ENCODE assay signal across 8 cellular contexts in the genomic region with DNA sequence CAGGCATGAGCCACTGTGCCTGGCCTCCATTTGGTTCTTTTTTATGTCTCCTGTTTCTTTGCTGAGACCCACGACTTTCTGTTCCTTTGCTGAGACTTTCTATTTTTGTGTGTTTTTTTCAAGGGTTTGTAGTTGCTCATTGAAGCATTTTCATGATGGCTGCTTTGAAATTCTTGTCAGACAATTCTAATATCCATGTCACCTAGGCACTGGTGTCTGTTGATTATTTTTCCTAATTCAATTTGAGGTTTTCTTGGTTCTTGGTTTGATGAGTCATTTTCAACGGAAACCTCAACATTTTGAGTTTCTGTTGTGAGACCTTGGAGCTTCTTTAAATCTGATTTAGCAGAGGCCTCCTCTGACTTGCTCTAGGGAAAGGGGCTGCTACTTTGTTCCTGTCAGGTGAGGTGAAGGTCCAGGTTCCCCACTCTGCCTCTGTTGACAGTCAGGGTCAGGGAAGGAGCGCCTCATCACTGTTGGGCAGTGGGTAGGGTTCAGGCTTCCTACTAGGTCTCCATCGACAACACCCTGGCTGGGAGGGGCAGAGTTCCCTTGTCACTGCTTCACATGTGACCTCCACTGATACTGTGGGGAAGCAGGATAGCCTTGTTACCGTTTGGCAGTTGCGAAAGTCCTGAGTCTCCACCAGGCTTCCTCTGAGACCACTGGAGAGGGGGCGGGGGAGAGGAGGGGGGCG.
DNase-seq lines count a peak whose midpoint lies in the region; ATAC-seq, FAIRE-seq and TF ChIP-seq lines count a peak whose summit lies in the region.

No MANE protein-coding gene starts in this region.

- peak overlapping the region; percentile 32 for H3K4me3 Mint-ChIP-seq in T-helper 17 cell

- 20% methylated on average over 5 of the region's 8 CpGs for WGBS in GM12878 (ENCODE audit: insufficient coverage, insufficient replicate concordance, low lambda C conversion rate, missing lambda C conversion rate)

- CTCF ChIA-PET in GM12878 (lab: Yijun Ruan, JAX): interaction anchor here (0.6 to 3.1 kb wide), 8 partner anchors 10 to 406 kb away, joined by 3 to 12 read pairs (median 4); a partner anchor contains a TSS

- no peaks in the 10 kb centered on the region for H3K79me2 ChIP-seq in GM12878 (ENCODE audit: control insufficient read depth, insufficient read depth, low read length)

- FAIRE-seq in GM12878 (lab: Jason Lieb, UNC): peak; percentile 74

- H3K27me3 ChIP-seq in GM12878 (replicated peaks in 1 of 2; ENCODE audit: control insufficient read depth in 2 of 2, insufficient read depth in 2 of 2, low read length in 1 of 2): no peaks in the 10 kb centered on the region; a peak in 1 of 4 replicates
- H3K27me3 ChIP-seq in lower lobe of right lung (ENCODE audit: low read depth): no peaks in the 10 kb centered on the region
- no peaks in the 10 kb centered on the region for H3K27me3 ChIP-seq in subcutaneous abdominal adipose tissue (ENCODE audit: control insufficient read depth in 5 of 5, insufficient read depth in 4 of 5, low read length in 5 of 5)

- H2AFZ ChIP-seq in GM12878 (ENCODE audit: control insufficient read depth, low read depth, low read length): peak overlapping the region; percentile 61

- peaks cover 31% of the 10 kb centered on the region for H3K4me1 Mint-ChIP-seq in T-helper 17 cell

- peak overlapping the region; percentile 73 for H3K4me2 ChIP-seq in GM12878 (ENCODE audit: control insufficient read depth, insufficient read depth)

- DNase-seq in GDM1 (lab: John Stamatoyannopoulos, UW) (peak; percentile 82), T-helper 17 cell (peak in 1 of 3 donors; percentile 14), GM12878 (ENCODE audit: low read depth, low spot score) (peak; percentile 59), lower lobe of right lung (peak; percentile 67), NCI-H1694 (lab: John Stamatoyannopoulos, UW) (no peak), HPDE6-E6E7 (ENCODE audit: extremely low spot score) (no peak)

- SMC1A ChIA-PET in GM12878 (lab: Charles Lee; ENCODE audit: uncharacterized antibody, unreplicated experiment): interaction anchor here (0.9 to 1.1 kb wide), 2 partner anchors 69 to 71 kb away, joined by 3 to 4 read pairs; no protein-coding TSS in a partner anchor

- intact Hi-C loops in GM12878 (cut with micrococcal nuclease; ENCODE audit: unreplicated experiment): loop anchor here (5.0 to 10.0 kb wide), 2 partner anchors 295 to 398 kb away; a partner anchor contains a TSS
- intact Hi-C loops in lower lobe of right lung (cut with DNase I): no loop called here

- H3K27ac ChIP-seq in GM12878 (ENCODE audit: control insufficient read depth, insufficient read depth) (peak overlapping the region; percentile 66), lower lobe of right lung (peak overlapping the region; percentile 64), subcutaneous abdominal adipose tissue (ENCODE audit: low read depth, low read length) (peak overlapping the region; percentile 44)

- in situ Hi-C loops in GM12878 (cut with MboI): no loop called here

- TF ChIP-seq POLR2A in GM12878 (IDR thresholded peaks at IDR 0.05; ENCODE audit: low read depth, low read length): no peak; the same call in 1 of the 2 replicates

- no peaks in the 10 kb centered on the region for H4K20me1 ChIP-seq in GM12878 (ENCODE audit: control insufficient read depth, insufficient read depth)

- H3K9ac ChIP-seq in GM12878 (ENCODE audit: control insufficient read depth, insufficient read depth, low read length): peak overlapping the region; percentile 15; the same call in 1 of the 2 replicates
- peak overlapping the region in 1 of 5 donors; percentile 42 for H3K9ac ChIP-seq in subcutaneous abdominal adipose tissue (ENCODE audit: low read length in 5 of 5)

- H3K9me3 ChIP-seq in T-helper 17 cell (ENCODE audit: control insufficient read depth, low read length, poor library complexity, severe bottlenecking) (no peaks in the 10 kb centered on the region), GM12878 (replicated peaks; ENCODE audit: control insufficient read depth, insufficient read depth, low read length) (no peaks in the 10 kb centered on the region), lower lobe of right lung (no peaks in the 10 kb centered on the region), subcutaneous abdominal adipose tissue (ENCODE audit: control insufficient read depth in 5 of 5, low read length in 5 of 5) (no peaks in the 10 kb centered on the region)

- H3K27ac Mint-ChIP-seq in T-helper 17 cell: peak overlapping the region; percentile 79

- H3K36me3 ChIP-seq in GM12878 (ENCODE audit: control insufficient read depth in 2 of 2, insufficient read depth in 2 of 2, low read length in 1 of 2) (no peaks in the 10 kb centered on the region), lower lobe of right lung (no peaks in the 10 kb centered on the region), subcutaneous abdominal adipose tissue (ENCODE audit: control insufficient read depth in 5 of 5, insufficient read depth in 5 of 5, low read length in 5 of 5) (no peaks in the 10 kb centered on the region)

- ATAC-seq in HG03175 (IDR thresholded peaks at IDR 0.05; ENCODE audit: unreplicated experiment) (peak; percentile 64), T-helper 17 cell (peak; percentile 73), GM12878 (peak; percentile 77), lower lobe of right lung (peak; percentile 71 to 76)

- H3K4me3 ChIP-seq in GM12878 (no peak overlapping the region; the same call in 1 of the 2 replicates), lower lobe of right lung (no peak overlapping the region), subcutaneous abdominal adipose tissue (ENCODE audit: low read depth in 1 of 5, low read length in 5 of 5) (peak overlapping the region in 1 of 5 donors; percentile 39)

- TF ChIP-seq CTCF in GM12878 (IDR thresholded peaks at IDR 0.05 in 2 of 3, conservative IDR thresholded peaks at IDR 0.05 in 1 of 3; ENCODE audit: control insufficient read depth in 2 of 3, extremely low read depth in 1 of 3, insufficient read depth in 1 of 3, low read depth in 3 of 3, low read length in 3 of 3): no peak
- TF ChIP-seq CTCF in lower lobe of right lung (IDR thresholded peaks at IDR 0.05): no peak

- POLR2A ChIA-PET in GM12878 (lab: Charles Lee): interaction anchor here (0.7 to 1.7 kb wide), 3 partner anchors 262 to 485 kb away, joined by 3 to 4 read pairs (median 4); a partner anchor contains a TSS

- no peak for TF ChIP-seq RAD21 in GM12878 (IDR thresholded peaks at IDR 0.05; ENCODE audit: insufficient read depth, low read depth, low read length)

- H3K27me3 Mint-ChIP-seq in T-helper 17 cell: no peaks in the 10 kb centered on the region

- H3K36me3 Mint-ChIP-seq in T-helper 17 cell (ENCODE audit: low read depth): peaks cover 5% of the 10 kb centered on the region

- no TSS peak for BruUV-seq in GM12878 (replicated peaks; lab: Mats Ljungman, UMichigan)

- peaks cover 22% of the 10 kb centered on the region for H3K4me1 ChIP-seq in GM12878 (ENCODE audit: control insufficient read depth, insufficient read depth, low read length)
- peaks cover 34% of the 10 kb centered on the region for H3K4me1 ChIP-seq in lower lobe of right lung
- peaks cover 0 to 29% (median 25%) of the 10 kb centered on the region in 5 donors for H3K4me1 ChIP-seq in subcutaneous abdominal adipose tissue (ENCODE audit: control insufficient read depth in 5 of 5, insufficient read depth in 5 of 5, low read length in 5 of 5)

- TF ChIP-seq EP300 in GM12878 (IDR thresholded peaks at IDR 0.05; ENCODE audit: borderline replicate concordance in 1 of 2, control insufficient read depth in 1 of 2, low read depth in 2 of 2, low read length in 2 of 2): peak in 1 of 2 experiments; percentile 24; a peak in 1 of 4 replicates

- RAD21 ChIA-PET in GM12878 (lab: Charles Lee; ENCODE audit: unreplicated experiment): interaction anchor here (1.6 kb wide), 1 partner anchor 90 kb away, joined by 3 read pairs; no protein-coding TSS in a partner anchor

TF ChIP-seq in GM12878, 131 proteins besides CTCF, POLR2A, EP300 and RAD21 (continues in another document):
- TF ChIP-seq KAT2A (conservative IDR thresholded peaks at IDR 0.05; ENCODE audit: control insufficient read depth, low read depth, low read length) (no peak), ZNF207 (IDR thresholded peaks at IDR 0.05; ENCODE audit: borderline replicate concordance) (no peak), ZNF24 (IDR thresholded peaks at IDR 0.05) (no peak), NR2F1 (conservative IDR thresholded peaks at IDR 0.05) (no peak), MTA3 (IDR thresholded peaks at IDR 0.05; ENCODE audit: borderline replicate concordance, low read length) (no peak), CBFB (IDR thresholded peaks at IDR 0.05; ENCODE audit: low read depth) (peak; percentile 81), BACH1 (IDR thresholded peaks at IDR 0.05; ENCODE audit: borderline replicate concordance) (no peak), NFIC (IDR thresholded peaks at IDR 0.05; ENCODE audit: low read depth, low read length) (peak; percentile 78), RCOR1 (conservative IDR thresholded peaks at IDR 0.05; ENCODE audit: low read depth, low read length) (no peak), HDAC2 (IDR thresholded peaks at IDR 0.05) (no peak), TCF12 (IDR thresholded peaks at IDR 0.05; ENCODE audit: low read depth, low read length) (no peak)
- TF ChIP-seq, protein P1, sequence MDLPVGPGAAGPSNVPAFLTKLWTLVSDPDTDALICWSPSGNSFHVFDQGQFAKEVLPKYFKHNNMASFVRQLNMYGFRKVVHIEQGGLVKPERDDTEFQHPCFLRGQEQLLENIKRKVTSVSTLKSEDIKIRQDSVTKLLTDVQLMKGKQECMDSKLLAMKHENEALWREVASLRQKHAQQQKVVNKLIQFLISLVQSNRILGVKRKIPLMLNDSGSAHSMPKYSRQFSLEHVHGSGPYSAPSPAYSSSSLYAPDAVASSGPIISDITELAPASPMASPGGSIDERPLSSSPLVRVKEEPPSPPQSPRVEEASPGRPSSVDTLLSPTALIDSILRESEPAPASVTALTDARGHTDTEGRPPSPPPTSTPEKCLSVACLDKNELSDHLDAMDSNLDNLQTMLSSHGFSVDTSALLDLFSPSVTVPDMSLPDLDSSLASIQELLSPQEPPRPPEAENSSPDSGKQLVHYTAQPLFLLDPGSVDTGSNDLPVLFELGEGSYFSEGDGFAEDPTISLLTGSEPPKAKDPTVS (IDR thresholded peaks at IDR 0.05; ENCODE audit: low read depth, low read length): no peak
- TF ChIP-seq, protein P2, sequence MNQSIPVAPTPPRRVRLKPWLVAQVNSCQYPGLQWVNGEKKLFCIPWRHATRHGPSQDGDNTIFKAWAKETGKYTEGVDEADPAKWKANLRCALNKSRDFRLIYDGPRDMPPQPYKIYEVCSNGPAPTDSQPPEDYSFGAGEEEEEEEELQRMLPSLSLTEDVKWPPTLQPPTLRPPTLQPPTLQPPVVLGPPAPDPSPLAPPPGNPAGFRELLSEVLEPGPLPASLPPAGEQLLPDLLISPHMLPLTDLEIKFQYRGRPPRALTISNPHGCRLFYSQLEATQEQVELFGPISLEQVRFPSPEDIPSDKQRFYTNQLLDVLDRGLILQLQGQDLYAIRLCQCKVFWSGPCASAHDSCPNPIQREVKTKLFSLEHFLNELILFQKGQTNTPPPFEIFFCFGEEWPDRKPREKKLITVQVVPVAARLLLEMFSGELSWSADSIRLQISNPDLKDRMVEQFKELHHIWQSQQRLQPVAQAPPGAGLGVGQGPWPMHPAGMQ (IDR thresholded peaks at IDR 0.05; ENCODE audit: borderline replicate concordance): no peak

Comparison
In these comparisons a context has a peak if more than half of its experiments do, and no peak if none do; other contexts are left out.
1. DNase-seq: peak in GDM1 (single experiment), GM12878 (single experiment) and lower lobe of right lung (single experiment); none in NCI-H1694 (single experiment) and HPDE6-E6E7 (single experiment).
2. Peak in every context shown above with its lines, with median percentiles within 50 percentile points of each other: ATAC-seq and H3K27ac ChIP-seq.